Comparison of ENCODE assay signal across 1 cellular context in the genomic region with DNA sequence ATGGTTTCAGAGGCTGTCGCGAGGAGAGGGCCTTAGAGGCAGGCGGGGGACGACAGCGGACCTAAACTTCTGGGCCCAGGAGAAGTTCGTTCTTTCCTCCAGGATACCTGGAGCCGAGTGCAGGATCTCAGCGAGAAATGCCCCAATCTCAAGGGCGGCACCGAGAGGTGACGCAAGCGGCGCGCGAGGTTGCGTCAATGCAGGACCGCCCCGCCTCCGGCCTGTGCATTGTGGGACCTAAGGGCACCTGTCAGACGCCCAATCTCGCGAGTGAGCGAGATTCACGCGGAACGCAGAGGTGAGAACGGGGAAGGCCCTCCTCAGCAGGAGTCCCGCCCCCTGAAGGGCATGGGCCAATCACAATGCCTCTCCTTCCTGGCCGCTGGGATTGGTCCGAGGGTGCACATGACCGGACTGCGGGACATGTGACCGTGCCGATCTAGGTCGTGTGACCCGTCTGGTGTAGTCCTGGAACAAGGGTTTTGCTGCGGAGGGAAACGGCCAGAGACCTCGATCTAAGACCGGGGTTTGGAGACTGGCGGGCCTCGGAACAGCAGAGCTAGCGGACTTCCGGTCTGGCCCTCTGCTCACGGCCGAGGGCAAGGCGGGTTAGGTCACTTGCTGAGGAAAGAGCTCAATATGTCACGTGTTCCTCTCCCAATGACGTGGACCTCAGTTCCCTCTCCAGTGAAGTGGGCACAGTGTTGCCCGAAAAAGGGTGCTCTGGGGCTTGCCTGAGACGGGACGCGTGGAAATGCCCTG.
TF ChIP-seq lines count a peak whose summit lies in the region.

No MANE protein-coding gene starts in this region.

TF ChIP-seq in GM12878, 131 proteins besides CTCF, POLR2A, EP300 and RAD21 (continued from another document and continues in another):
- TF ChIP-seq, protein P1, sequence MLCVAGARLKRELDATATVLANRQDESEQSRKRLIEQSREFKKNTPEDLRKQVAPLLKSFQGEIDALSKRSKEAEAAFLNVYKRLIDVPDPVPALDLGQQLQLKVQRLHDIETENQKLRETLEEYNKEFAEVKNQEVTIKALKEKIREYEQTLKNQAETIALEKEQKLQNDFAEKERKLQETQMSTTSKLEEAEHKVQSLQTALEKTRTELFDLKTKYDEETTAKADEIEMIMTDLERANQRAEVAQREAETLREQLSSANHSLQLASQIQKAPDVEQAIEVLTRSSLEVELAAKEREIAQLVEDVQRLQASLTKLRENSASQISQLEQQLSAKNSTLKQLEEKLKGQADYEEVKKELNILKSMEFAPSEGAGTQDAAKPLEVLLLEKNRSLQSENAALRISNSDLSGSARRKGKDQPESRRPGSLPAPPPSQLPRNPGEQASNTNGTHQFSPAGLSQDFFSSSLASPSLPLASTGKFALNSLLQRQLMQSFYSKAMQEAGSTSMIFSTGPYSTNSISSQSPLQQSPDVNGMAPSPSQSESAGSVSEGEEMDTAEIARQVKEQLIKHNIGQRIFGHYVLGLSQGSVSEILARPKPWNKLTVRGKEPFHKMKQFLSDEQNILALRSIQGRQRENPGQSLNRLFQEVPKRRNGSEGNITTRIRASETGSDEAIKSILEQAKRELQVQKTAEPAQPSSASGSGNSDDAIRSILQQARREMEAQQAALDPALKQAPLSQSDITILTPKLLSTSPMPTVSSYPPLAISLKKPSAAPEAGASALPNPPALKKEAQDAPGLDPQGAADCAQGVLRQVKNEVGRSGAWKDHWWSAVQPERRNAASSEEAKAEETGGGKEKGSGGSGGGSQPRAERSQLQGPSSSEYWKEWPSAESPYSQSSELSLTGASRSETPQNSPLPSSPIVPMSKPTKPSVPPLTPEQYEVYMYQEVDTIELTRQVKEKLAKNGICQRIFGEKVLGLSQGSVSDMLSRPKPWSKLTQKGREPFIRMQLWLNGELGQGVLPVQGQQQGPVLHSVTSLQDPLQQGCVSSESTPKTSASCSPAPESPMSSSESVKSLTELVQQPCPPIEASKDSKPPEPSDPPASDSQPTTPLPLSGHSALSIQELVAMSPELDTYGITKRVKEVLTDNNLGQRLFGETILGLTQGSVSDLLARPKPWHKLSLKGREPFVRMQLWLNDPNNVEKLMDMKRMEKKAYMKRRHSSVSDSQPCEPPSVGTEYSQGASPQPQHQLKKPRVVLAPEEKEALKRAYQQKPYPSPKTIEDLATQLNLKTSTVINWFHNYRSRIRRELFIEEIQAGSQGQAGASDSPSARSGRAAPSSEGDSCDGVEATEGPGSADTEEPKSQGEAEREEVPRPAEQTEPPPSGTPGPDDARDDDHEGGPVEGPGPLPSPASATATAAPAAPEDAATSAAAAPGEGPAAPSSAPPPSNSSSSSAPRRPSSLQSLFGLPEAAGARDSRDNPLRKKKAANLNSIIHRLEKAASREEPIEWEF (IDR thresholded peaks at IDR 0.05; ENCODE audit: insufficient replicate concordance, low read depth, low read length): no peak
- TF ChIP-seq ZSCAN29 (IDR thresholded peaks at IDR 0.05): no peak
- no peak for TF ChIP-seq ZNF384 (IDR thresholded peaks at IDR 0.05; ENCODE audit: borderline replicate concordance, low read depth, low read length)
- TF ChIP-seq CBX5 (IDR thresholded peaks at IDR 0.05; ENCODE audit: low read depth): no peak
- TF ChIP-seq, protein P2, sequence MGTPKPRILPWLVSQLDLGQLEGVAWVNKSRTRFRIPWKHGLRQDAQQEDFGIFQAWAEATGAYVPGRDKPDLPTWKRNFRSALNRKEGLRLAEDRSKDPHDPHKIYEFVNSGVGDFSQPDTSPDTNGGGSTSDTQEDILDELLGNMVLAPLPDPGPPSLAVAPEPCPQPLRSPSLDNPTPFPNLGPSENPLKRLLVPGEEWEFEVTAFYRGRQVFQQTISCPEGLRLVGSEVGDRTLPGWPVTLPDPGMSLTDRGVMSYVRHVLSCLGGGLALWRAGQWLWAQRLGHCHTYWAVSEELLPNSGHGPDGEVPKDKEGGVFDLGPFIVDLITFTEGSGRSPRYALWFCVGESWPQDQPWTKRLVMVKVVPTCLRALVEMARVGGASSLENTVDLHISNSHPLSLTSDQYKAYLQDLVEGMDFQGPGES (IDR thresholded peaks at IDR 0.05): peak; percentile 86
- TF ChIP-seq SPI1 (IDR thresholded peaks at IDR 0.05; ENCODE audit: borderline replicate concordance, insufficient read depth, low read depth, low read length): no peak
- TF ChIP-seq, protein P3, sequence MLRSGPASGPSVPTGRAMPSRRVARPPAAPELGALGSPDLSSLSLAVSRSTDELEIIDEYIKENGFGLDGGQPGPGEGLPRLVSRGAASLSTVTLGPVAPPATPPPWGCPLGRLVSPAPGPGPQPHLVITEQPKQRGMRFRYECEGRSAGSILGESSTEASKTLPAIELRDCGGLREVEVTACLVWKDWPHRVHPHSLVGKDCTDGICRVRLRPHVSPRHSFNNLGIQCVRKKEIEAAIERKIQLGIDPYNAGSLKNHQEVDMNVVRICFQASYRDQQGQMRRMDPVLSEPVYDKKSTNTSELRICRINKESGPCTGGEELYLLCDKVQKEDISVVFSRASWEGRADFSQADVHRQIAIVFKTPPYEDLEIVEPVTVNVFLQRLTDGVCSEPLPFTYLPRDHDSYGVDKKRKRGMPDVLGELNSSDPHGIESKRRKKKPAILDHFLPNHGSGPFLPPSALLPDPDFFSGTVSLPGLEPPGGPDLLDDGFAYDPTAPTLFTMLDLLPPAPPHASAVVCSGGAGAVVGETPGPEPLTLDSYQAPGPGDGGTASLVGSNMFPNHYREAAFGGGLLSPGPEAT (IDR thresholded peaks at IDR 0.05; ENCODE audit: low read depth): peak; percentile 99
- TF ChIP-seq, protein P4, sequence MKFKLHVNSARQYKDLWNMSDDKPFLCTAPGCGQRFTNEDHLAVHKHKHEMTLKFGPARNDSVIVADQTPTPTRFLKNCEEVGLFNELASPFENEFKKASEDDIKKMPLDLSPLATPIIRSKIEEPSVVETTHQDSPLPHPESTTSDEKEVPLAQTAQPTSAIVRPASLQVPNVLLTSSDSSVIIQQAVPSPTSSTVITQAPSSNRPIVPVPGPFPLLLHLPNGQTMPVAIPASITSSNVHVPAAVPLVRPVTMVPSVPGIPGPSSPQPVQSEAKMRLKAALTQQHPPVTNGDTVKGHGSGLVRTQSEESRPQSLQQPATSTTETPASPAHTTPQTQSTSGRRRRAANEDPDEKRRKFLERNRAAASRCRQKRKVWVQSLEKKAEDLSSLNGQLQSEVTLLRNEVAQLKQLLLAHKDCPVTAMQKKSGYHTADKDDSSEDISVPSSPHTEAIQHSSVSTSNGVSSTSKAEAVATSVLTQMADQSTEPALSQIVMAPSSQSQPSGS (IDR thresholded peaks at IDR 0.05; ENCODE audit: low read length): no peak
- TF ChIP-seq TARDBP (IDR thresholded peaks at IDR 0.05; ENCODE audit: borderline replicate concordance): peak; percentile 53; the same call in 1 of the 2 replicates
- TF ChIP-seq, protein P5, sequence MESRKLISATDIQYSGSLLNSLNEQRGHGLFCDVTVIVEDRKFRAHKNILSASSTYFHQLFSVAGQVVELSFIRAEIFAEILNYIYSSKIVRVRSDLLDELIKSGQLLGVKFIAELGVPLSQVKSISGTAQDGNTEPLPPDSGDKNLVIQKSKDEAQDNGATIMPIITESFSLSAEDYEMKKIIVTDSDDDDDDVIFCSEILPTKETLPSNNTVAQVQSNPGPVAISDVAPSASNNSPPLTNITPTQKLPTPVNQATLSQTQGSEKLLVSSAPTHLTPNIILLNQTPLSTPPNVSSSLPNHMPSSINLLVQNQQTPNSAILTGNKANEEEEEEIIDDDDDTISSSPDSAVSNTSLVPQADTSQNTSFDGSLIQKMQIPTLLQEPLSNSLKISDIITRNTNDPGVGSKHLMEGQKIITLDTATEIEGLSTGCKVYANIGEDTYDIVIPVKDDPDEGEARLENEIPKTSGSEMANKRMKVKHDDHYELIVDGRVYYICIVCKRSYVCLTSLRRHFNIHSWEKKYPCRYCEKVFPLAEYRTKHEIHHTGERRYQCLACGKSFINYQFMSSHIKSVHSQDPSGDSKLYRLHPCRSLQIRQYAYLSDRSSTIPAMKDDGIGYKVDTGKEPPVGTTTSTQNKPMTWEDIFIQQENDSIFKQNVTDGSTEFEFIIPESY (IDR thresholded peaks at IDR 0.05): peak; percentile 57; the same call in 1 of the 2 replicates
- TF ChIP-seq, protein P6, sequence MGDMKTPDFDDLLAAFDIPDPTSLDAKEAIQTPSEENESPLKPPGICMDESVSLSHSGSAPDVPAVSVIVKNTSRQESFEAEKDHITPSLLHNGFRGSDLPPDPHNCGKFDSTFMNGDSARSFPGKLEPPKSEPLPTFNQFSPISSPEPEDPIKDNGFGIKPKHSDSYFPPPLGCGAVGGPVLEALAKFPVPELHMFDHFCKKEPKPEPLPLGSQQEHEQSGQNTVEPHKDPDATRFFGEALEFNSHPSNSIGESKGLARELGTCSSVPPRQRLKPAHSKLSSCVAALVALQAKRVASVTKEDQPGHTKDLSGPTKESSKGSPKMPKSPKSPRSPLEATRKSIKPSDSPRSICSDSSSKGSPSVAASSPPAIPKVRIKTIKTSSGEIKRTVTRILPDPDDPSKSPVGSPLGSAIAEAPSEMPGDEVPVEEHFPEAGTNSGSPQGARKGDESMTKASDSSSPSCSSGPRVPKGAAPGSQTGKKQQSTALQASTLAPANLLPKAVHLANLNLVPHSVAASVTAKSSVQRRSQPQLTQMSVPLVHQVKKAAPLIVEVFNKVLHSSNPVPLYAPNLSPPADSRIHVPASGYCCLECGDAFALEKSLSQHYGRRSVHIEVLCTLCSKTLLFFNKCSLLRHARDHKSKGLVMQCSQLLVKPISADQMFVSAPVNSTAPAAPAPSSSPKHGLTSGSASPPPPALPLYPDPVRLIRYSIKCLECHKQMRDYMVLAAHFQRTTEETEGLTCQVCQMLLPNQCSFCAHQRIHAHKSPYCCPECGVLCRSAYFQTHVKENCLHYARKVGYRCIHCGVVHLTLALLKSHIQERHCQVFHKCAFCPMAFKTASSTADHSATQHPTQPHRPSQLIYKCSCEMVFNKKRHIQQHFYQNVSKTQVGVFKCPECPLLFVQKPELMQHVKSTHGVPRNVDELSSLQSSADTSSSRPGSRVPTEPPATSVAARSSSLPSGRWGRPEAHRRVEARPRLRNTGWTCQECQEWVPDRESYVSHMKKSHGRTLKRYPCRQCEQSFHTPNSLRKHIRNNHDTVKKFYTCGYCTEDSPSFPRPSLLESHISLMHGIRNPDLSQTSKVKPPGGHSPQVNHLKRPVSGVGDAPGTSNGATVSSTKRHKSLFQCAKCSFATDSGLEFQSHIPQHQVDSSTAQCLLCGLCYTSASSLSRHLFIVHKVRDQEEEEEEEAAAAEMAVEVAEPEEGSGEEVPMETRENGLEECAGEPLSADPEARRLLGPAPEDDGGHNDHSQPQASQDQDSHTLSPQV (IDR thresholded peaks at IDR 0.05): no peak
- peak; percentile 98 for TF ChIP-seq FOS (IDR thresholded peaks at IDR 0.05; ENCODE audit: borderline replicate concordance, extremely low read depth, insufficient read length)
- TF ChIP-seq, protein P7, sequence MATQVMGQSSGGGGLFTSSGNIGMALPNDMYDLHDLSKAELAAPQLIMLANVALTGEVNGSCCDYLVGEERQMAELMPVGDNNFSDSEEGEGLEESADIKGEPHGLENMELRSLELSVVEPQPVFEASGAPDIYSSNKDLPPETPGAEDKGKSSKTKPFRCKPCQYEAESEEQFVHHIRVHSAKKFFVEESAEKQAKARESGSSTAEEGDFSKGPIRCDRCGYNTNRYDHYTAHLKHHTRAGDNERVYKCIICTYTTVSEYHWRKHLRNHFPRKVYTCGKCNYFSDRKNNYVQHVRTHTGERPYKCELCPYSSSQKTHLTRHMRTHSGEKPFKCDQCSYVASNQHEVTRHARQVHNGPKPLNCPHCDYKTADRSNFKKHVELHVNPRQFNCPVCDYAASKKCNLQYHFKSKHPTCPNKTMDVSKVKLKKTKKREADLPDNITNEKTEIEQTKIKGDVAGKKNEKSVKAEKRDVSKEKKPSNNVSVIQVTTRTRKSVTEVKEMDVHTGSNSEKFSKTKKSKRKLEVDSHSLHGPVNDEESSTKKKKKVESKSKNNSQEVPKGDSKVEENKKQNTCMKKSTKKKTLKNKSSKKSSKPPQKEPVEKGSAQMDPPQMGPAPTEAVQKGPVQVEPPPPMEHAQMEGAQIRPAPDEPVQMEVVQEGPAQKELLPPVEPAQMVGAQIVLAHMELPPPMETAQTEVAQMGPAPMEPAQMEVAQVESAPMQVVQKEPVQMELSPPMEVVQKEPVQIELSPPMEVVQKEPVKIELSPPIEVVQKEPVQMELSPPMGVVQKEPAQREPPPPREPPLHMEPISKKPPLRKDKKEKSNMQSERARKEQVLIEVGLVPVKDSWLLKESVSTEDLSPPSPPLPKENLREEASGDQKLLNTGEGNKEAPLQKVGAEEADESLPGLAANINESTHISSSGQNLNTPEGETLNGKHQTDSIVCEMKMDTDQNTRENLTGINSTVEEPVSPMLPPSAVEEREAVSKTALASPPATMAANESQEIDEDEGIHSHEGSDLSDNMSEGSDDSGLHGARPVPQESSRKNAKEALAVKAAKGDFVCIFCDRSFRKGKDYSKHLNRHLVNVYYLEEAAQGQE (IDR thresholded peaks at IDR 0.05; ENCODE audit: low read depth, low read length): no peak
- peak; percentile 58 for TF ChIP-seq FOXK2 (IDR thresholded peaks at IDR 0.05)
- TF ChIP-seq, protein P8, sequence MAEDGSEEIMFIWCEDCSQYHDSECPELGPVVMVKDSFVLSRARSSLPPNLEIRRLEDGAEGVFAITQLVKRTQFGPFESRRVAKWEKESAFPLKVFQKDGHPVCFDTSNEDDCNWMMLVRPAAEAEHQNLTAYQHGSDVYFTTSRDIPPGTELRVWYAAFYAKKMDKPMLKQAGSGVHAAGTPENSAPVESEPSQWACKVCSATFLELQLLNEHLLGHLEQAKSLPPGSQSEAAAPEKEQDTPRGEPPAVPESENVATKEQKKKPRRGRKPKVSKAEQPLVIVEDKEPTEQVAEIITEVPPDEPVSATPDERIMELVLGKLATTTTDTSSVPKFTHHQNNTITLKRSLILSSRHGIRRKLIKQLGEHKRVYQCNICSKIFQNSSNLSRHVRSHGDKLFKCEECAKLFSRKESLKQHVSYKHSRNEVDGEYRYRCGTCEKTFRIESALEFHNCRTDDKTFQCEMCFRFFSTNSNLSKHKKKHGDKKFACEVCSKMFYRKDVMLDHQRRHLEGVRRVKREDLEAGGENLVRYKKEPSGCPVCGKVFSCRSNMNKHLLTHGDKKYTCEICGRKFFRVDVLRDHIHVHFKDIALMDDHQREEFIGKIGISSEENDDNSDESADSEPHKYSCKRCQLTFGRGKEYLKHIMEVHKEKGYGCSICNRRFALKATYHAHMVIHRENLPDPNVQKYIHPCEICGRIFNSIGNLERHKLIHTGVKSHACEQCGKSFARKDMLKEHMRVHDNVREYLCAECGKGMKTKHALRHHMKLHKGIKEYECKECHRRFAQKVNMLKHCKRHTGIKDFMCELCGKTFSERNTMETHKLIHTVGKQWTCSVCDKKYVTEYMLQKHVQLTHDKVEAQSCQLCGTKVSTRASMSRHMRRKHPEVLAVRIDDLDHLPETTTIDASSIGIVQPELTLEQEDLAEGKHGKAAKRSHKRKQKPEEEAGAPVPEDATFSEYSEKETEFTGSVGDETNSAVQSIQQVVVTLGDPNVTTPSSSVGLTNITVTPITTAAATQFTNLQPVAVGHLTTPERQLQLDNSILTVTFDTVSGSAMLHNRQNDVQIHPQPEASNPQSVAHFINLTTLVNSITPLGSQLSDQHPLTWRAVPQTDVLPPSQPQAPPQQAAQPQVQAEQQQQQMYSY (CRISPR knock-in tag; IDR thresholded peaks at IDR 0.05): no peak
- no peak; a peak in 1 of 3 replicates for TF ChIP-seq EGR1 (IDR thresholded peaks at IDR 0.05; ENCODE audit: borderline replicate concordance in 1 of 2, low read depth in 2 of 2, low read length in 2 of 2)
- TF ChIP-seq NFIC (IDR thresholded peaks at IDR 0.05; ENCODE audit: low read depth, low read length): peak; percentile 90
- peak; percentile 86 for TF ChIP-seq ATF7 (IDR thresholded peaks at IDR 0.05; ENCODE audit: low read depth)
- TF ChIP-seq BHLHE40 (IDR thresholded peaks at IDR 0.05; ENCODE audit: borderline replicate concordance in 1 of 2, low read depth in 2 of 2, low read length in 1 of 2): peak; percentile 84 to 94
- TF ChIP-seq SMC3 (IDR thresholded peaks at IDR 0.05; ENCODE audit: borderline replicate concordance, low read length): no peak
- TF ChIP-seq SMAD5 (IDR thresholded peaks at IDR 0.05; ENCODE audit: low read depth): peak; percentile 78
- peak; percentile 100 for TF ChIP-seq CHD2 (IDR thresholded peaks at IDR 0.05; ENCODE audit: borderline replicate concordance, low read depth, low read length)
- TF ChIP-seq FOXM1 (IDR thresholded peaks at IDR 0.05; ENCODE audit: low read depth, low read length): no peak
